In the genomic region with DNA sequence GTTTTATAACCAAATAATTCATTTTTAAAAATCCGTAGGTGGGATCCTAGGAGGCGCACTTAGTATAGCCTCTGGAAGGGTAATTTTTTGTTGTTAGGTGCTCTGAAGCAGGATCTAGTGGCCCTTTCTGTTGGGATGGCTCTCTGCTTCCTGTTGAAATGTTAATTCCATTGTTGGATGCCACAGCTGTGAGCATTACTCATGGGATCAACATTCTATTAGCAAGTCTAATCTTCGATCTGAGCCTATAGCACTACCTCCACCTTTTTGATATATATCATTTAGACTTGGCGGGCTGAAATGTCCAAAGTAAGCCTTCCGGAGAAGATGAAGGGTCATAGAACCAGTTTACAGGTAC, we compare ENCODE assay signal across 8 cellular contexts. TPM values are rescaled to one million over a fixed set of nuclear protein-coding genes. Genes with fewer than 3 reads are reported as not detected.
DNase-seq lines count a peak whose midpoint lies in the region; ATAC-seq and TF ChIP-seq lines count a peak whose summit lies in the region.

No MANE protein-coding gene starts in this region.

- DNase-seq in A673 (ENCODE audit: low spot score), result peak; percentile 43
- DNase-seq in astrocyte of the spinal cord (ENCODE audit: low read depth, low spot score), result peak; percentile 22
- DNase-seq in left lung, result no peak
- no peak for DNase-seq in KG1 (lab: John Stamatoyannopoulos, UW)
- DNase-seq in NCI-H774 (lab: John Stamatoyannopoulos, UW), result no peak
- no peak for DNase-seq in glomerular visceral epithelial cell (ENCODE audit: extremely low spot score)

- H3K27ac ChIP-seq in A673 (ENCODE audit: low read depth, low read length, poor library complexity, severe bottlenecking) (no peak overlapping the region), HUES48 (ENCODE audit: low read depth, low read length) (peak overlapping the region; percentile 97), left lung (peak overlapping the region; percentile 78 to 84)

- ATAC-seq in left lung (no peak), HG02973 (IDR thresholded peaks at IDR 0.05; ENCODE audit: unreplicated experiment) (no peak)

- H3K4me1 ChIP-seq in A673 (ENCODE audit: insufficient read depth, low read length, poor library complexity, severe bottlenecking) (peaks cover 11% of the 10 kb centered on the region), HUES48 (ENCODE audit: control insufficient read depth, insufficient read depth, low read length) (peaks cover 34% of the 10 kb centered on the region), left lung (peaks cover 6 to 20% of the 10 kb centered on the region in 2 donors)

- H3K36me3 ChIP-seq in A673 (ENCODE audit: insufficient read depth, low read length, poor library complexity, severe bottlenecking) (no peaks in the 10 kb centered on the region), HUES48 (ENCODE audit: control insufficient read depth, insufficient read depth, low read length) (peaks cover 17% of the 10 kb centered on the region), left lung (no peaks in the 10 kb centered on the region)

- CTCF ChIA-PET in A673 (lab: Charles Lee), result no interaction called here

- in situ Hi-C loops in astrocyte of the spinal cord (cut with HindIII; ENCODE audit: low sequenced_read_pairs), result no loop called here

- H3K4me3 ChIP-seq in A673 (ENCODE audit: low read depth, low read length, poor library complexity, severe bottlenecking) (peak overlapping the region; percentile 83), HUES48 (ENCODE audit: low read depth, low read length) (peak overlapping the region; percentile 87), astrocyte of the spinal cord (ENCODE audit: low read depth, low read length) (peak overlapping the region; percentile 63), left lung (peak overlapping the region; percentile 49 to 56)

- H3K9ac ChIP-seq in HUES48 (ENCODE audit: low read depth, low read length), result peak overlapping the region; percentile 95

- intact Hi-C loops in A673 (cut with micrococcal nuclease; ENCODE audit: unreplicated experiment) (loop anchor here (5.0 kb wide), 1 partner anchor 127 kb away; no protein-coding TSS in a partner anchor), left lung (cut with DNase I) (no loop called here)

- H3K9me3 ChIP-seq in A673 (ENCODE audit: low read depth, low read length, poor library complexity, severe bottlenecking) (no peaks in the 10 kb centered on the region), HUES48 (ENCODE audit: control insufficient read depth, insufficient read depth, low read length) (no peaks in the 10 kb centered on the region), left lung (no peaks in the 10 kb centered on the region)

- no peaks in the 10 kb centered on the region for H3K27me3 ChIP-seq in A673 (replicated peaks; ENCODE audit: insufficient read depth, low read depth, low read length, poor library complexity)
- H3K27me3 ChIP-seq in HUES48 (ENCODE audit: control insufficient read depth, insufficient read depth, low read length), result no peaks in the 10 kb centered on the region; the same call in 1 of the 2 replicates
- peaks cover 22 to 68% of the 10 kb centered on the region in 2 donors for H3K27me3 ChIP-seq in left lung

- POLR2A ChIA-PET in A673 (lab: Charles Lee; ENCODE audit: low non-redundant PET), result no interaction called here

- TF ChIP-seq CTCF in A673 (conservative IDR thresholded peaks at IDR 0.05; ENCODE audit: low read depth, low read length) (no peak), astrocyte of the spinal cord (IDR thresholded peaks at IDR 0.05; ENCODE audit: low read depth, low read length) (no peak), left lung (IDR thresholded peaks at IDR 0.05) (no peak)

- BruUV-seq in A673 (replicated peaks; lab: Mats Ljungman, UMichigan), result TSS peak; percentile 62

RNA-seq across cellular contexts. Expression of a gene that starts 1.3 kb away (rescaled TPM):
- 15.2 and 17.7 TPM in 2 replicates for total RNA-seq in A673 (2021)
- total RNA-seq in left lung, result 10 to 100 TPM; 22.4 to 25.1 TPM

Comparison
In these comparisons a context has a peak if more than half of its experiments do, and no peak if none do; other contexts are left out.
1. DNase-seq: peak in A673 (single experiment) and astrocyte of the spinal cord (single experiment); none in left lung (0 of 2), KG1 (single experiment), NCI-H774 (single experiment) and glomerular visceral epithelial cell (single experiment).
2. Peak in every context shown above with its lines, with median percentiles within 50 percentile points of each other: H3K4me3 ChIP-seq.